ENCODE assay signal across 12 cellular contexts in genomic region chr10:72846225-72846624, GRCh38. TPM values are rescaled to one million over a fixed set of nuclear protein-coding genes. Genes with fewer than 3 reads are reported as not detected.
A peak's percentile ranks its signal among the peaks of the same experiment; 100 is the strongest.
DNase-seq lines count a peak whose midpoint lies in the region; ATAC-seq, FAIRE-seq and TF ChIP-seq lines count a peak whose summit lies in the region.
"Had no signal": no experiment of that assay in that cellular context is flagged by ENCODE, and none has a peak within 500 bp of the region (broad histone marks: within the 10 kb centered on the region; RNA-seq: fewer than 3 reads in every experiment).

No MANE protein-coding gene starts in this region.

- DNase-seq in Caki2 (ENCODE audit: low read depth), result peak; percentile 70
- DNase-seq in HTR-8/SVneo (ENCODE audit: insufficient read length, low spot score), result peak; percentile 11
- peak; percentile 53 for DNase-seq in astrocyte of the cerebellum (ENCODE audit: low read depth)
- DNase-seq in kidney glomerular epithelial cell (lab: John Stamatoyannopoulos, UW), result peak; percentile 43
- DNase-seq in globus pallidus (ENCODE audit: low spot score), result no peak
- DNase-seq in osteocyte (ENCODE audit: extremely low spot score, unreplicated experiment), result no peak
- DNase-seq in NCI-H510A (lab: John Stamatoyannopoulos, UW), result no peak
- DNase-seq in upper lobe of left lung, result no peak
- DNase-seq: DMS153, NCI-H526 treated with DMSO at 0.1 percent for 48 hours, right cardiac atrium had no signal

- H3K4me3 Mint-ChIP-seq in osteocyte (ENCODE audit: unreplicated experiment), result no peak overlapping the region

- no peaks in the 10 kb centered on the region for H3K27me3 ChIP-seq in upper lobe of left lung

- H3K36me3 ChIP-seq in upper lobe of left lung, result no peaks in the 10 kb centered on the region

- peaks cover 2% of the 10 kb centered on the region for H3K4me1 Mint-ChIP-seq in osteocyte (ENCODE audit: unreplicated experiment)

- TF ChIP-seq CTCF in astrocyte of the cerebellum (IDR thresholded peaks at IDR 0.05; ENCODE audit: low read depth, low read length, missing control alignments), result no peak
- no peak for TF ChIP-seq CTCF in osteocyte (IDR thresholded peaks at IDR 0.05)
- TF ChIP-seq CTCF in upper lobe of left lung (IDR thresholded peaks at IDR 0.05), result no peak

- H3K9me3 Mint-ChIP-seq in osteocyte (ENCODE audit: unreplicated experiment), result no peaks in the 10 kb centered on the region

- H3K4me1 ChIP-seq in upper lobe of left lung, result no peaks in the 10 kb centered on the region

- peaks cover 0 to 2% (median 0%) of the 10 kb centered on the region in 4 donors for H3K9me3 ChIP-seq in upper lobe of left lung

- FAIRE-seq in HTR-8/SVneo (lab: Jason Lieb, UNC), result peak; percentile 49

- no peak overlapping the region for H3K27ac Mint-ChIP-seq in osteocyte (ENCODE audit: unreplicated experiment)

- TF ChIP-seq EP300 in upper lobe of left lung (IDR thresholded peaks at IDR 0.05), result no peak

- ATAC-seq in upper lobe of left lung (ENCODE audit: low FRiP score in 2 of 2), result no peak
- ATAC-seq: right cardiac atrium had no signal

- H3K27me3 Mint-ChIP-seq in osteocyte (ENCODE audit: unreplicated experiment), result no peaks in the 10 kb centered on the region

- peaks cover 15% of the 10 kb centered on the region for H3K36me3 Mint-ChIP-seq in osteocyte (ENCODE audit: unreplicated experiment)

- no peak overlapping the region for H3K4me3 ChIP-seq in astrocyte of the cerebellum (ENCODE audit: low read depth, low read length)
- no peak overlapping the region for H3K4me3 ChIP-seq in upper lobe of left lung

- no peak for TF ChIP-seq POLR2A in upper lobe of left lung (IDR thresholded peaks at IDR 0.05)

- 89 to 91% methylated on average over 7 of the region's 7 CpGs for WGBS in upper lobe of left lung, 2 donors

- H3K27ac ChIP-seq in upper lobe of left lung, result no peak overlapping the region

- in situ Hi-C loops in Caki2 (cut with HindIII; ENCODE audit: low pct_unique_long_range_greater_than_20kb, low sequenced_read_pairs), result no loop called here
- in situ Hi-C loops in astrocyte of the cerebellum (cut with HindIII; ENCODE audit: low sequenced_read_pairs), result no loop called here

RNA-seq across cellular contexts. Expression of gene OIT3, which starts 47.3 kb away (rescaled TPM):
- not detected in 2 replicates for total RNA-seq in Caki2 (2014; rRNA removed; shearing (Covaris generic); ENCODE audit: low replicate concordance)
- total RNA-seq in osteocyte (0.19 and 0.21 TPM in 2 replicates), upper lobe of left lung (under 1 TPM in 2 of 6 donors, not detected in 4; 0.15 to 0.20 TPM)
- total RNA-seq: activated CD8-positive, alpha-beta memory T cell treated with anti-CD3 and anti-CD28 coated beads for 36 hours had no signal

Comparison
In these comparisons a context has a peak if more than half of its experiments do, and no peak if none do; other contexts are left out.
1. DNase-seq: peak in Caki2 (single experiment), HTR-8/SVneo (single experiment), astrocyte of the cerebellum (single experiment) and kidney glomerular epithelial cell (single experiment); none in globus pallidus (single experiment), osteocyte (single experiment), NCI-H510A (single experiment) and upper lobe of left lung (0 of 2).